In genomic region chr1:166950156-166950555, GRCh38 we compare ENCODE assay signal across 29 cellular contexts. TPM values are rescaled to one million over a fixed set of nuclear protein-coding genes. Genes with fewer than 3 reads are reported as not detected.
DNase-seq lines count a peak whose midpoint lies in the region; ATAC-seq and TF ChIP-seq lines count a peak whose summit lies in the region.
"Had no signal": no experiment of that assay in that cellular context is flagged by ENCODE, and none has a peak within 500 bp of the region (broad histone marks: within the 10 kb centered on the region; RNA-seq: fewer than 3 reads in every experiment).

No MANE protein-coding gene starts in this region.

- H2AK5ac ChIP-seq in mesendoderm (ENCODE audit: low read length): no peak overlapping the region

- H2BK15ac ChIP-seq in mesendoderm (replicated peaks; ENCODE audit: low read depth): no peak overlapping the region

- no peak overlapping the region for H2BK5ac ChIP-seq in mesendoderm (ENCODE audit: low read length)

- intact Hi-C loops in prostate gland (cut with DNase I): no loop called here

- H3K36me3 ChIP-seq in ectodermal cell (ENCODE audit: control insufficient read depth, insufficient read depth, low read length) (peaks cover 7% of the 10 kb centered on the region), mesendoderm (ENCODE audit: control insufficient read depth, insufficient read depth, low read length) (no peaks in the 10 kb centered on the region), prostate gland (no peaks in the 10 kb centered on the region)
- H3K36me3 ChIP-seq: sigmoid colon, thyroid gland had no signal

- H3K27ac ChIP-seq in ectodermal cell (ENCODE audit: insufficient read depth, low read depth, low read length, poor library complexity, severe bottlenecking) (peak overlapping the region; percentile 86), mesendoderm (ENCODE audit: low read depth, low read length) (no peak overlapping the region), prostate gland (no peak overlapping the region)
- H3K27ac ChIP-seq: 22Rv1, HL-60, thyroid gland had no signal

- TF ChIP-seq CTCF in prostate gland (IDR thresholded peaks at IDR 0.05): no peak

- H3K9ac ChIP-seq in mesendoderm (ENCODE audit: low read length): no peak overlapping the region

- no peak for ATAC-seq in GM18907 (IDR thresholded peaks at IDR 0.05; ENCODE audit: unreplicated experiment)
- ATAC-seq: activated CD8-positive, alpha-beta memory T cell treated with anti-CD3 and anti-CD28 coated beads, Interleukin-2, amount 10 ng/mL, durations not matched to agents 7 days and 5 days; natural killer cell; stimulated activated naive CD8-positive, alpha-beta T cell treated with anti-CD3 and anti-CD28 coated beads, Interleukin-15, amount 100 ng/mL, for 72 hours had no signal

- no peaks in the 10 kb centered on the region for H3K9me3 ChIP-seq in ectodermal cell (ENCODE audit: control insufficient read depth, low read length)
- no peaks in the 10 kb centered on the region for H3K9me3 ChIP-seq in prostate gland
- H3K9me3 ChIP-seq: sigmoid colon, thyroid gland had no signal

- no peak overlapping the region for H4K8ac ChIP-seq in mesendoderm (ENCODE audit: low read depth, low read length)

- no peak overlapping the region for H3K4me3 ChIP-seq in ectodermal cell (ENCODE audit: insufficient read depth, low read depth, low read length)
- H3K4me3 ChIP-seq in mesendoderm (ENCODE audit: low read length): no peak overlapping the region
- no peak overlapping the region for H3K4me3 ChIP-seq in prostate gland
- H3K4me3 ChIP-seq: sigmoid colon, thyroid gland had no signal

- in situ Hi-C loops in ACHN (cut with HindIII; ENCODE audit: low pct_ligation_motif_present, low pct_unique_long_range_greater_than_20kb, low sequenced_read_pairs): no loop called here

- H3K79me2 ChIP-seq in mesendoderm (ENCODE audit: control insufficient read depth, insufficient read depth, low read length): no peaks in the 10 kb centered on the region

- H4K5ac ChIP-seq in mesendoderm (ENCODE audit: low read length): no peak overlapping the region

- H3K18ac ChIP-seq in mesendoderm (ENCODE audit: low read length): no peak overlapping the region

- no peak for TF ChIP-seq POLR2A in prostate gland (IDR thresholded peaks at IDR 0.05)

- DNase-seq in DMS 273 (lab: John Stamatoyannopoulos, UW; ENCODE audit: unreplicated experiment) (peak; percentile 32), DMS 273 treated with DMSO at 0.1 percent for 48 hours (lab: John Stamatoyannopoulos, UW) (no peak), mesendoderm (peak; percentile 30), NCI-H2081 treated with DMSO at 0.1 percent for 48 hours (lab: John Stamatoyannopoulos, UW) (no peak), prostate gland (ENCODE audit: low spot score) (no peak), ACHN (no peak)
- DNase-seq: activated CD4-positive, alpha-beta T cell treated with anti-CD3 and anti-CD28 coated beads, Interleukin-2, amount 50 U/mL, for 1 hour; activated CD8-positive, alpha-beta memory T cell treated with anti-CD3 and anti-CD28 coated beads, Interleukin-2, amount 10 ng/mL, durations not matched to agents 7 days and 5 days; activated naive CD4-positive, alpha-beta T cell treated with anti-CD3 and anti-CD28 coated beads, Interleukin-2, amount 10 ng/mL, durations not matched to agents 7 days and 5 days; amniotic stem cell; cortex of kidney; DMS53; kidney glomerular epithelial cell; natural killer cell; NCI-H1092; NCI-H2029 treated with DMSO at 0.1 percent for 48 hours; NCI-H510A treated with DMSO at 0.1 percent for 48 hours; NK-92 treated with Interleukin-12 subunit alpha and Interleukin-12 subunit beta, amount 100 ng/mL, for 24 hours; SHP77 treated with DMSO at 0.1 percent for 48 hours; sigmoid colon; stimulated activated CD4-positive, alpha-beta T cell treated with anti-CD3 and anti-CD28 coated beads, Interleukin-15, amount 100 ng/mL, for 24 hours; stimulated activated naive CD8-positive, alpha-beta T cell treated with anti-CD3 and anti-CD28 coated beads, Interleukin-15, amount 100 ng/mL, for 72 hours; SW 1271; T1000; thyroid gland had no signal

- no peak overlapping the region for H3K4ac ChIP-seq in mesendoderm (ENCODE audit: low read depth, low read length)

- 1 to 2% methylated on average over 2 of the region's 2 CpGs for WGBS in ectodermal cell, 2 experiments
- no CpG with 5 or more reads among the region's 2 CpGs for WGBS in mesendoderm (ENCODE audit: extremely low coverage, insufficient coverage, low lambda C conversion rate)
- WGBS in prostate gland: 64% methylated on average over 2 of the region's 2 CpGs

- H3K27me3 ChIP-seq in ectodermal cell (ENCODE audit: control insufficient read depth, insufficient read depth, low read length, poor library complexity, severe bottlenecking) (no peaks in the 10 kb centered on the region), mesendoderm (ENCODE audit: insufficient read depth, low read length, poor library complexity) (peaks cover 12% of the 10 kb centered on the region), prostate gland (replicated peaks; ENCODE audit: insufficient read depth) (no peaks in the 10 kb centered on the region)
- H3K27me3 ChIP-seq: sigmoid colon, thyroid gland had no signal

- H3K56ac ChIP-seq in mesendoderm (ENCODE audit: low read length): no peak overlapping the region

- H3K4me2 ChIP-seq in mesendoderm (ENCODE audit: low read length): no peak overlapping the region

- H3K4me1 ChIP-seq in ectodermal cell (ENCODE audit: control insufficient read depth, insufficient read depth, low read length) (peaks cover 83% of the 10 kb centered on the region), mesendoderm (ENCODE audit: control insufficient read depth, low read depth, low read length) (no peaks in the 10 kb centered on the region), prostate gland (replicated peaks) (no peaks in the 10 kb centered on the region)

- no peak overlapping the region for H2BK120ac ChIP-seq in mesendoderm (ENCODE audit: low read depth, low read length)

- no peaks in the 10 kb centered on the region for H3K79me1 ChIP-seq in mesendoderm (ENCODE audit: low read length)

- H3K23ac ChIP-seq in mesendoderm (ENCODE audit: low read length): no peak overlapping the region

RNA-seq across cellular contexts. Expression of gene ILDR2, which starts 25.2 kb away (rescaled TPM):
- polyA plus RNA-seq in ectodermal cell (2013, experiment 1 of 4): 61.5 TPM
- polyA plus RNA-seq in ectodermal cell (2013, experiment 2 of 4): 67.1 TPM
- polyA plus RNA-seq in ectodermal cell (2013, experiment 3 of 4): 47.0 TPM
- 66.8 TPM for polyA plus RNA-seq in ectodermal cell (2013, experiment 4 of 4)
- 0.84 TPM for polyA plus RNA-seq in mesendoderm (2013, experiment 1 of 2)
- polyA plus RNA-seq in mesendoderm (2013, experiment 2 of 2): 0.62 TPM
- 100 to 1,000 TPM in 1 of 2 donors, 1 to 10 TPM in 1; 3.2 to 175 TPM for total RNA-seq in prostate gland

RNA-seq across cellular contexts. Expression of gene MAEL, which starts 38.9 kb away (rescaled TPM):
- 1.0 TPM for polyA plus RNA-seq in ectodermal cell (2013, experiment 1 of 4)
- polyA plus RNA-seq in ectodermal cell (2013, experiment 2 of 4): 1.0 TPM
- 1.0 TPM for polyA plus RNA-seq in ectodermal cell (2013, experiment 3 of 4)
- 1.7 TPM for polyA plus RNA-seq in ectodermal cell (2013, experiment 4 of 4)
- 0.10 TPM for polyA plus RNA-seq in mesendoderm (2013, experiment 1 of 2)
- polyA plus RNA-seq in mesendoderm (2013, experiment 2 of 2): 0.17 TPM
- total RNA-seq in prostate gland: 10 to 100 TPM in 1 of 2 donors, under 1 TPM in 1; 0.32 to 32.7 TPM

Comparison
In these comparisons a context has a peak if more than half of its experiments do, and no peak if none do; other contexts are left out.
1. DNase-seq: peak in DMS 273 (single experiment) and mesendoderm (single experiment); none in DMS 273 treated with DMSO at 0.1 percent for 48 hours (single experiment), NCI-H2081 treated with DMSO at 0.1 percent for 48 hours (single experiment), prostate gland (single experiment) and ACHN (single experiment).